1 cellular context compared by ENCODE assay signal in genomic region chr16:51376080-51376479, GRCh38.
TF ChIP-seq lines count a peak whose summit lies in the region.

No MANE protein-coding gene starts in this region.

TF ChIP-seq in SK-N-SH, 30 proteins besides CTCF, POLR2A, EP300 and RAD21 (continued from another document):
- TF ChIP-seq REST (IDR thresholded peaks at IDR 0.05; ENCODE audit: low read depth, low read length), result no peak
- TF ChIP-seq NRF1 (IDR thresholded peaks at IDR 0.05; ENCODE audit: low read depth, low read length), result no peak
- no peak for TF ChIP-seq USF2 (IDR thresholded peaks at IDR 0.05; ENCODE audit: borderline replicate concordance, low read depth, low read length)
- no peak for TF ChIP-seq PBX3 (IDR thresholded peaks at IDR 0.05)
- no peak for TF ChIP-seq TEAD4 (IDR thresholded peaks at IDR 0.05; ENCODE audit: borderline replicate concordance, insufficient read depth)
- TF ChIP-seq EZH2phosphoT487 (IDR thresholded peaks at IDR 0.05; ENCODE audit: borderline replicate concordance, low read depth), result no peak
- no peak for TF ChIP-seq FOSL2 (IDR thresholded peaks at IDR 0.05; ENCODE audit: borderline replicate concordance, low read depth)
- no peak for TF ChIP-seq POLR2AphosphoS5 (IDR thresholded peaks at IDR 0.05; ENCODE audit: low read depth, low read length)
- no peak for TF ChIP-seq RFX5 (IDR thresholded peaks at IDR 0.05; ENCODE audit: low read length)
- no peak for TF ChIP-seq SIN3A (IDR thresholded peaks at IDR 0.05; ENCODE audit: borderline replicate concordance, low read depth, low read length)
- TF ChIP-seq NFIC (IDR thresholded peaks at IDR 0.05; ENCODE audit: borderline replicate concordance), result no peak
- no peak for TF ChIP-seq GABPA (IDR thresholded peaks at IDR 0.05; ENCODE audit: low read depth)
- TF ChIP-seq TAF1 (IDR thresholded peaks at IDR 0.05; ENCODE audit: borderline replicate concordance, low read depth, low read length), result no peak
